ENCODE assay signal across 8 cellular contexts in the genomic region with DNA sequence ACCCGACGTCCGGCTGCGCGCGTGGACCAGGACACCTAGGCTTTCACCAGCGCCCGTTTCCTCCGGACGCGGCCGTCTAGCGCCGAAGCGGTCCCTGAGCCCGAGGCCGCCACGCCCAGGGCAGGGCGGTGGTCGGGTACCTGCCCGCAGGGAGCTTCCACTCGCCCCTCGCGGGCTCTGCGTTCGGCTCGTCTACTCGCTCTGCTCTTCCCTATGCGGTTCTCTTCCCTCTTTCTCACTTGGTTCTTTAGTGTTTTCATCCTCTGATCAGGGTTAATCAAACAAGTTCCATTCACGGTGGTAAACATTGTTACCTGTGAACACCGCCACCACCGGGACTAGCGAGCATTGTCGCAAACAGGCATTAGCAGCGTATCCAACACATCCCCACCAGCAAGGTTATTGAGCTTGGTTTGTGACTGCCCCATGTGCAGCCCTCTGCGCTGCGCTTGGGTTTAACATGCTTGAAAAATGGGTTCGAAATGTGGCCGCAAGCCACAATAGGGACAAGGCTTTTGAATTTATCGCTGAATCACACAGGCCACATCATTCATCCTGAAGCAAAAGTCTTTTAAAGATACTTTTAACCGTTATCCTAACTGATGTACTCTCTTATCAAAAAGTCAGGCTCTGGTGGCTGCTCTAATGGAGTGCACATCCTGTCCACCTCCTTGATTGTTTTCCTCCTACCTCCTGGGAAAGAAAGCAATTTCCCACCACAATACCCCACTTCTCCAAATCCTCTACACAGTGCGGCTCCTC. TPM values are rescaled to one million over a fixed set of nuclear protein-coding genes. Genes with fewer than 3 reads are reported as not detected.
DNase-seq lines count a peak whose midpoint lies in the region; ATAC-seq and TF ChIP-seq lines count a peak whose summit lies in the region.

No MANE protein-coding gene starts in this region.

- peak overlapping the region; percentile 98 for H3K4me3 Mint-ChIP-seq in T-helper 17 cell

- BruUV-seq in mammary epithelial cell (replicated peaks; lab: Mats Ljungman, UMichigan), result TSS peak; percentile 57

- peak overlapping the region; percentile 98 for H3K27ac Mint-ChIP-seq in T-helper 17 cell

- CTCF ChIA-PET in mammary epithelial cell (lab: Charles Lee; ENCODE audit: low non-redundant PET), result no interaction called here
- CTCF ChIA-PET in GM10248 (lab: Yijun Ruan, JAX), result interaction anchor here (0.7 to 1.4 kb wide), 3 partner anchors 9 to 30 kb away, joined by 3 read pairs; no protein-coding TSS in a partner anchor

- POLR2A ChIA-PET in GM10248 (lab: Yijun Ruan, JAX), result no interaction called here

- H3K9ac ChIP-seq in mammary epithelial cell (ENCODE audit: insufficient read depth, low read length), result peak overlapping the region; percentile 40

- intact Hi-C loops in Right ventricle myocardium inferior (cut with DNase I) (loop anchor here (1.0 to 5.0 kb wide), 3 partner anchors 131 to 154 kb away; a partner anchor contains a TSS), left ventricle myocardium superior (cut with micrococcal nuclease) (no loop called here), mammary epithelial cell (cut with micrococcal nuclease) (loop anchor here (1.0 to 5.0 kb wide), 4 partner anchors 40 to 153 kb away; a partner anchor contains a TSS), left lung (cut with DNase I) (no loop called here)

- peaks cover 9% of the 10 kb centered on the region for H3K4me1 ChIP-seq in mammary epithelial cell (ENCODE audit: insufficient read depth, low read length)
- H3K4me1 ChIP-seq in left lung, result peaks cover 0 to 38% of the 10 kb centered on the region in 2 donors

- peak overlapping the region; percentile 66 for H3K27ac ChIP-seq in mammary epithelial cell (ENCODE audit: insufficient read depth, low read depth, low read length)
- H3K27ac ChIP-seq in left lung, result peak overlapping the region; percentile 94 to 98

- H3K27me3 ChIP-seq in mammary epithelial cell (ENCODE audit: insufficient read depth, low read length) (no peaks in the 10 kb centered on the region), left lung (no peaks in the 10 kb centered on the region)

- DNase-seq in Right ventricle myocardium inferior (ENCODE audit: missing footprints) (peak; percentile 82), left ventricle myocardium superior (no peak), T-helper 17 cell (peak; percentile 18 to 26 (median 19)), mammary epithelial cell (no peak), left lung (no peak), D341Med (ENCODE audit: low spot score) (no peak), GM10248 (ENCODE audit: extremely low spot score) (no peak)
- peak; percentile 38 for DNase-seq in stimulated activated naive CD8-positive, alpha-beta T cell treated with anti-CD3 and anti-CD28 coated beads, Interleukin-15, Interleukin-2, amounts not matched to agents 100 U/mL and 50 U/mL, for 24 hours

- peaks cover 38% of the 10 kb centered on the region for H3K4me1 Mint-ChIP-seq in T-helper 17 cell

- peak overlapping the region; percentile 95 for H3K4me2 ChIP-seq in mammary epithelial cell (ENCODE audit: insufficient read depth, low read depth, low read length)

- peak overlapping the region; percentile 99 for H2AFZ ChIP-seq in mammary epithelial cell (ENCODE audit: low read depth, low read length)

- WGBS in mammary epithelial cell (ENCODE audit: low coverage, missing lambda C conversion rate), result 46% methylated on average over 22 of the region's 42 CpGs

- H3K9me3 ChIP-seq in T-helper 17 cell (ENCODE audit: control insufficient read depth, low read length, poor library complexity, severe bottlenecking), result no peaks in the 10 kb centered on the region
- no peaks in the 10 kb centered on the region for H3K9me3 ChIP-seq in mammary epithelial cell (replicated peaks; ENCODE audit: insufficient read depth, low read length)
- H3K9me3 ChIP-seq in left lung, result no peaks in the 10 kb centered on the region

- in situ Hi-C loops in mammary epithelial cell (cut with MboI; ENCODE audit: low sequenced_read_pairs in 2 of 2), result no loop called here

- dilution Hi-C loops in mammary epithelial cell (cut with HindIII; ENCODE audit: low sequenced_read_pairs), result no loop called here

- H3K36me3 ChIP-seq in mammary epithelial cell (ENCODE audit: insufficient read depth, low read length) (no peaks in the 10 kb centered on the region), left lung (no peaks in the 10 kb centered on the region)

- TF ChIP-seq CTCF in mammary epithelial cell (conservative IDR thresholded peaks at IDR 0.05 in 1 of 2, IDR thresholded peaks at IDR 0.05 in 1 of 2; ENCODE audit: extremely low read depth in 1 of 2, insufficient read depth in 1 of 2, low read depth in 1 of 2, low read length in 2 of 2) (no peak), left lung (IDR thresholded peaks at IDR 0.05) (no peak), GM10248 (IDR thresholded peaks at IDR 0.05; ENCODE audit: control extremely low read depth, extremely low read depth, low read depth, missing control alignments) (no peak)

- H3K27me3 Mint-ChIP-seq in T-helper 17 cell, result no peaks in the 10 kb centered on the region

- H4K20me1 ChIP-seq in mammary epithelial cell (ENCODE audit: insufficient read depth, low read length), result no peaks in the 10 kb centered on the region

- H3K79me2 ChIP-seq in mammary epithelial cell (ENCODE audit: insufficient read depth, low read length), result peaks cover 38% of the 10 kb centered on the region

- peak; percentile 33 for ATAC-seq in Right ventricle myocardium inferior
- no peak for ATAC-seq in left ventricle myocardium superior
- peak; percentile 7 for ATAC-seq in T-helper 17 cell
- ATAC-seq in left lung, result peak; percentile 34
- ATAC-seq in stimulated activated naive CD8-positive, alpha-beta T cell treated with anti-CD3 and anti-CD28 coated beads, Interleukin-15, Interleukin-2, amounts not matched to agents 100 U/mL and 50 U/mL, for 24 hours, result no peak

- peaks cover 5% of the 10 kb centered on the region for H3K36me3 Mint-ChIP-seq in T-helper 17 cell (ENCODE audit: low read depth)

- peak overlapping the region; percentile 74 to 84 (median 83) for H3K4me3 ChIP-seq in mammary epithelial cell (replicated peaks in 1 of 3; ENCODE audit: insufficient read depth in 1 of 3, low read depth in 2 of 3, low read length in 3 of 3)
- peak overlapping the region; percentile 78 to 95 for H3K4me3 ChIP-seq in left lung

RNA-seq across cellular contexts. Expression of a gene that starts 0.8 kb away (rescaled TPM):
- total RNA-seq in Right ventricle myocardium inferior, result 44.2 TPM
- total RNA-seq in left ventricle myocardium superior, result 37.7 TPM
- total RNA-seq in T-helper 17 cell, result 100 to 1,000 TPM; 150 to 170 TPM
- 10 to 100 TPM; 65.0 to 68.5 TPM for total RNA-seq in mammary epithelial cell
- polyA plus RNA-seq in mammary epithelial cell, result 34.4 TPM
- 34.3 TPM for polyA minus RNA-seq in mammary epithelial cell
- total RNA-seq in left lung, result 100 to 1,000 TPM; 225 to 356 TPM

Comparison
In these comparisons a context has a peak if more than half of its experiments do, and no peak if none do; other contexts are left out.
1. ATAC-seq: peak in Right ventricle myocardium inferior (single experiment), T-helper 17 cell (single experiment) and left lung (single experiment); none in left ventricle myocardium superior (single experiment) and stimulated activated naive CD8-positive, alpha-beta T cell treated with anti-CD3 and anti-CD28 coated beads, Interleukin-15, Interleukin-2, amounts not matched to agents 100 U/mL and 50 U/mL, for 24 hours (single experiment).
2. DNase-seq: peak in Right ventricle myocardium inferior (single experiment), T-helper 17 cell (3 of 3) and stimulated activated naive CD8-positive, alpha-beta T cell treated with anti-CD3 and anti-CD28 coated beads, Interleukin-15, Interleukin-2, amounts not matched to agents 100 U/mL and 50 U/mL, for 24 hours (single experiment); none in left ventricle myocardium superior (single experiment), mammary epithelial cell (single experiment), left lung (0 of 2), D341Med (single experiment) and GM10248 (single experiment).
3. intact Hi-C loops: an anchor here in Right ventricle myocardium inferior (1.0 to 5.0 kb wide) and mammary epithelial cell (1.0 to 5.0 kb wide); none called in left ventricle myocardium superior and left lung.